8 cellular contexts compared by ENCODE assay signal in genomic region chr10:48306870-48307531, GRCh38. TPM values are rescaled to one million over a fixed set of nuclear protein-coding genes. Genes with fewer than 3 reads are reported as not detected.
DNase-seq lines count a peak whose midpoint lies in the region; ATAC-seq, FAIRE-seq and TF ChIP-seq lines count a peak whose summit lies in the region.

No MANE protein-coding gene starts in this region.

- ATAC-seq in GM21447 (IDR thresholded peaks at IDR 0.05; ENCODE audit: unreplicated experiment), result peak; percentile 25

- H3K4me1 ChIP-seq in HUES6 (ENCODE audit: control insufficient read depth, insufficient read depth, low read length), result peaks cover 17% of the 10 kb centered on the region

- no peaks in the 10 kb centered on the region for H3K9me3 ChIP-seq in HUES6 (ENCODE audit: control insufficient read depth, insufficient read depth, low read depth, low read length)

- no peak for TF ChIP-seq CTCF in bronchial epithelial cell (IDR thresholded peaks at IDR 0.05; ENCODE audit: insufficient read depth, low read length, severe bottlenecking)

- peaks cover 24% of the 10 kb centered on the region for H3K27me3 ChIP-seq in HUES6 (ENCODE audit: control insufficient read depth, insufficient read depth, low read length)
- H3K27me3 ChIP-seq in bronchial epithelial cell (ENCODE audit: control insufficient read depth, insufficient read depth, low read length), result no peaks in the 10 kb centered on the region

- DNase-seq in EH (ENCODE audit: low read depth) (peak; percentile 63), T-helper 22 cell (ENCODE audit: low read depth) (peak; percentile 73), bronchial epithelial cell (ENCODE audit: low read depth) (no peak), kidney tubule cell (ENCODE audit: low spot score) (peak; percentile 52), inferior parietal cortex (ENCODE audit: extremely low spot score) (no peak)
- peak; percentile 67 for DNase-seq in stimulated activated CD4-positive, alpha-beta T cell treated with anti-CD3 and anti-CD28 coated beads, Interleukin-2, amount 100 ng/mL, for 4 hours (ENCODE audit: low read depth)

- H3K36me3 ChIP-seq in HUES6 (ENCODE audit: control insufficient read depth, insufficient read depth, low read length), result no peaks in the 10 kb centered on the region
- H3K36me3 ChIP-seq in bronchial epithelial cell (ENCODE audit: control insufficient read depth, insufficient read depth, low read length), result no peaks in the 10 kb centered on the region

- H3K27ac ChIP-seq in HUES6 (ENCODE audit: low read depth, low read length), result peak overlapping the region; percentile 67; the same call in 1 of the 2 replicates

- H3K4me3 ChIP-seq in HUES6 (ENCODE audit: low read depth, low read length) (peak overlapping the region; percentile 73), bronchial epithelial cell (ENCODE audit: low read depth, low read length) (peak overlapping the region; percentile 70)

- peak overlapping the region; percentile 88 for H3K9ac ChIP-seq in HUES6 (ENCODE audit: low read length)

- no peak for FAIRE-seq in bronchial epithelial cell (lab: Jason Lieb, UNC)

RNA-seq across cellular contexts. Expression of gene MAPK8, which starts 0.5 kb away (rescaled TPM):
- 30.6 and 43.2 TPM in 2 replicates for total RNA-seq in bronchial epithelial cell

RNA-seq across cellular contexts. Expression of gene FRMPD2, which starts 32.5 kb away (rescaled TPM):
- under 0.01 and 0.13 TPM in 2 replicates for total RNA-seq in bronchial epithelial cell

Comparison
In these comparisons a context has a peak if more than half of its experiments do, and no peak if none do; other contexts are left out.
1. DNase-seq: peak in EH (single experiment), T-helper 22 cell (single experiment), kidney tubule cell (single experiment) and stimulated activated CD4-positive, alpha-beta T cell treated with anti-CD3 and anti-CD28 coated beads, Interleukin-2, amount 100 ng/mL, for 4 hours (single experiment); none in bronchial epithelial cell (single experiment) and inferior parietal cortex (single experiment).